Comparison of ENCODE assay signal across 11 cellular contexts in genomic region chr13:60230593-60230992, GRCh38.
A peak's percentile ranks its signal among the peaks of the same experiment; 100 is the strongest.
DNase-seq lines count a peak whose midpoint lies in the region; ATAC-seq and TF ChIP-seq lines count a peak whose summit lies in the region.
"Had no signal": no experiment of that assay in that cellular context is flagged by ENCODE, and none has a peak within 500 bp of the region (broad histone marks: within the 10 kb centered on the region; RNA-seq: fewer than 3 reads in every experiment).

No MANE protein-coding gene starts in this region.

- peaks cover 39% of the 10 kb centered on the region for H3K4me1 ChIP-seq in cardiac muscle cell (ENCODE audit: low read depth)
- no peaks in the 10 kb centered on the region for H3K4me1 ChIP-seq in left ventricle myocardium inferior

- H3K4me1 Mint-ChIP-seq in stimulated activated effector memory CD8-positive, alpha-beta T cell treated with anti-CD3 and anti-CD28 coated beads, Interleukin-12 subunit alpha, Interleukin-12 subunit beta, amount 100 ng/mL, for 72 hours = no peaks in the 10 kb centered on the region
- H3K4me1 Mint-ChIP-seq: naive B cell had no signal

- intact Hi-C loops in left ventricle myocardium inferior (cut with micrococcal nuclease) = no loop called here

- H3K27me3 ChIP-seq in cardiac muscle cell = no peaks in the 10 kb centered on the region
- H3K27me3 ChIP-seq in left ventricle myocardium inferior (ENCODE audit: low read depth) = peaks cover 69% of the 10 kb centered on the region

- DNase-seq in cardiac muscle cell (ENCODE audit: low read depth in 1 of 2, low spot score in 1 of 2) (peak; percentile 62 to 84), left ventricle myocardium inferior (no peak), astrocyte of the hippocampus (ENCODE audit: low read depth, low spot score) (peak; percentile 75), cerebellar nuclear complex (lab: John Stamatoyannopoulos, UW) (no peak), KG1 (lab: John Stamatoyannopoulos, UW) (no peak)
- no peak for DNase-seq in stimulated activated effector memory CD8-positive, alpha-beta T cell treated with anti-CD3 and anti-CD28 coated beads, Interleukin-12 subunit alpha, Interleukin-12 subunit beta, amount 100 ng/mL, for 72 hours (ENCODE audit: low spot score in 2 of 2)
- no peak for DNase-seq in stimulated activated CD4-positive, alpha-beta T cell treated with anti-CD3 and anti-CD28 coated beads, Interleukin-12 subunit alpha, Interleukin-12 subunit beta, amount 100 ng/mL, for 4 hours
- DNase-seq: activated gamma-delta T cell, naive B cell, SW 1271 had no signal

- H3K4me3 Mint-ChIP-seq in stimulated activated effector memory CD8-positive, alpha-beta T cell treated with anti-CD3 and anti-CD28 coated beads, Interleukin-12 subunit alpha, Interleukin-12 subunit beta, amount 100 ng/mL, for 72 hours = no peak overlapping the region
- H3K4me3 Mint-ChIP-seq: naive B cell had no signal

- no peak for TF ChIP-seq CTCF in cardiac muscle cell (IDR thresholded peaks at IDR 0.05; ENCODE audit: low read depth, low read length)
- TF ChIP-seq CTCF in left ventricle myocardium inferior (IDR thresholded peaks at IDR 0.05; ENCODE audit: borderline replicate concordance) = no peak

- H3K36me3 Mint-ChIP-seq in stimulated activated effector memory CD8-positive, alpha-beta T cell treated with anti-CD3 and anti-CD28 coated beads, Interleukin-12 subunit alpha, Interleukin-12 subunit beta, amount 100 ng/mL, for 72 hours = no peaks in the 10 kb centered on the region
- H3K36me3 Mint-ChIP-seq: naive B cell had no signal

- H3K4me3 ChIP-seq in cardiac muscle cell = no peak overlapping the region
- no peak overlapping the region for H3K4me3 ChIP-seq in left ventricle myocardium inferior

- peak; percentile 81 for ATAC-seq in HG03095 (IDR thresholded peaks at IDR 0.05; ENCODE audit: unreplicated experiment)
- peak; percentile 69 for ATAC-seq in stimulated activated effector memory CD8-positive, alpha-beta T cell treated with anti-CD3 and anti-CD28 coated beads, Interleukin-12 subunit alpha, Interleukin-12 subunit beta, amount 100 ng/mL, for 72 hours

- peak overlapping the region; percentile 92 for H3K27ac ChIP-seq in cardiac muscle cell
- H3K27ac ChIP-seq in left ventricle myocardium inferior (replicated peaks) = no peak overlapping the region

- no peaks in the 10 kb centered on the region for H3K9me3 Mint-ChIP-seq in stimulated activated effector memory CD8-positive, alpha-beta T cell treated with anti-CD3 and anti-CD28 coated beads, Interleukin-12 subunit alpha, Interleukin-12 subunit beta, amount 100 ng/mL, for 72 hours
- H3K9me3 Mint-ChIP-seq: naive B cell had no signal

- no peaks in the 10 kb centered on the region for H3K36me3 ChIP-seq in cardiac muscle cell
- H3K36me3 ChIP-seq in left ventricle myocardium inferior = no peaks in the 10 kb centered on the region

- H3K27ac Mint-ChIP-seq in stimulated activated effector memory CD8-positive, alpha-beta T cell treated with anti-CD3 and anti-CD28 coated beads, Interleukin-12 subunit alpha, Interleukin-12 subunit beta, amount 100 ng/mL, for 72 hours = no peak overlapping the region
- H3K27ac Mint-ChIP-seq: naive B cell had no signal

- H3K9me3 ChIP-seq in cardiac muscle cell (ENCODE audit: low read depth) = no peaks in the 10 kb centered on the region
- H3K9me3 ChIP-seq in left ventricle myocardium inferior (replicated peaks) = no peaks in the 10 kb centered on the region

Comparison
In these comparisons a context has a peak if more than half of its experiments do, and no peak if none do; other contexts are left out.
1. DNase-seq: peak in cardiac muscle cell (2 of 2) and astrocyte of the hippocampus (single experiment); none in left ventricle myocardium inferior (single experiment), stimulated activated effector memory CD8-positive, alpha-beta T cell treated with anti-CD3 and anti-CD28 coated beads, Interleukin-12 subunit alpha, Interleukin-12 subunit beta, amount 100 ng/mL, for 72 hours (0 of 2), cerebellar nuclear complex (0 of 2), KG1 (single experiment) and stimulated activated CD4-positive, alpha-beta T cell treated with anti-CD3 and anti-CD28 coated beads, Interleukin-12 subunit alpha, Interleukin-12 subunit beta, amount 100 ng/mL, for 4 hours (single experiment).